In the genomic region with DNA sequence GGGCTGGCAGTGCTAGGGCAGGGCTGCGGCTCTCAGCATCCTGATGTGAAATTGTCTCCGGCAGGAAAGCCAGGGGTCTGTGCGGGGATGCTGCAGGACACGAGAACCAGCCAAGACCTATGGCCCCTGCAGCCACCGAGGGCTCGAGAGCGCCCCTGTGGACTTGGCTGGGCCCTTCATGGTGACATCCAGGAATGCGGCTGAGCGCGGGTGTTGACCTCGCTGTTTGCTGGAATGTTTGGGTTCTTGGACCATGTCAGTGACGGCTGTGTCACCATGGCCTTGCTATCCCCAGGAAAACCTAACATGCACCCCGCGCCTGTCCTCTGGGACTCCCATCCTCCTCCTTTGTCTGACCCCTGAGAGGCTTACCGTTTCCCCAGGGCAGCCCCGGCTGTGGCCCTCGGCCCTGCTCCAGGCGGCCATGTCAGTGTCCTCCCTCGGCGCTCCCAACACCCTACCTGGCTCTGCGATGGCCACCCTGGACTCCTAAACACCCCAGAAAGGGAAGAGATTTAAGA, we compare ENCODE assay signal across 15 cellular contexts. TPM values are rescaled to one million over a fixed set of nuclear protein-coding genes. Genes with fewer than 3 reads are reported as not detected.
DNase-seq lines count a peak whose midpoint lies in the region; ATAC-seq, FAIRE-seq and TF ChIP-seq lines count a peak whose summit lies in the region.
"Had no signal": no experiment of that assay in that cellular context is flagged by ENCODE, and none has a peak within 500 bp of the region (broad histone marks: within the 10 kb centered on the region; RNA-seq: fewer than 3 reads in every experiment).

No MANE protein-coding gene starts in this region.

- no peaks in the 10 kb centered on the region for H3K9me3 Mint-ChIP-seq in activated CD4-positive, alpha-beta memory T cell treated with anti-CD3 and anti-CD28 coated beads for 36 hours
- no peaks in the 10 kb centered on the region for H3K9me3 Mint-ChIP-seq in activated CD4-positive, alpha-beta memory T cell treated with anti-CD3 and anti-CD28 coated beads, Interleukin-2, amount 10 ng/mL, durations not matched to agents 7 days and 5 days
- H3K9me3 Mint-ChIP-seq: CD8-positive, alpha-beta memory T cell had no signal

- no peak overlapping the region for H3K27ac Mint-ChIP-seq in activated CD4-positive, alpha-beta memory T cell treated with anti-CD3 and anti-CD28 coated beads for 36 hours
- no peak overlapping the region for H3K27ac Mint-ChIP-seq in activated CD4-positive, alpha-beta memory T cell treated with anti-CD3 and anti-CD28 coated beads, Interleukin-2, amount 10 ng/mL, durations not matched to agents 7 days and 5 days
- H3K27ac Mint-ChIP-seq: CD8-positive, alpha-beta memory T cell had no signal

- no peaks in the 10 kb centered on the region; the same call in 1 of the 2 replicates for H3K27me3 ChIP-seq in H7 (ENCODE audit: control insufficient read depth, insufficient read depth, low read length)
- peaks cover 5 to 38% (median 14%) of the 10 kb centered on the region in 3 donors for H3K27me3 ChIP-seq in sigmoid colon
- H3K27me3 ChIP-seq: BLaER1 had no signal

- peaks cover 0 to 2% of the 10 kb centered on the region in 2 donors for H3K4me1 ChIP-seq in kidney (ENCODE audit: control insufficient read depth in 1 of 2, insufficient read depth in 1 of 2, low read depth in 1 of 2, low read length in 2 of 2)
- H3K4me1 ChIP-seq in sigmoid colon = peaks cover 0 to 9% (median 3%) of the 10 kb centered on the region in 4 donors
- H3K4me1 ChIP-seq: Caco-2 had no signal

- H3K4me3 ChIP-seq in H7 (ENCODE audit: insufficient read depth, low read depth, low read length) (no peak overlapping the region), kidney (ENCODE audit: low read length in 2 of 2) (no peak overlapping the region), sigmoid colon (no peak overlapping the region)
- H3K4me3 ChIP-seq: BLaER1 had no signal

- H3K27ac ChIP-seq in kidney (ENCODE audit: low read depth in 2 of 2, low read length in 2 of 2) (no peak overlapping the region), sigmoid colon (no peak overlapping the region)
- H3K27ac ChIP-seq: BLaER1 had no signal

- POLR2A ChIA-PET in activated CD4-positive, alpha-beta memory T cell treated with anti-CD3 and anti-CD28 coated beads for 36 hours (lab: Charles Lee) = no interaction called here
- POLR2A ChIA-PET in activated CD4-positive, alpha-beta memory T cell treated with anti-CD3 and anti-CD28 coated beads, Interleukin-2, amount 10 ng/mL, durations not matched to agents 7 days and 5 days (lab: Charles Lee) = no interaction called here

- no peak for ATAC-seq in sciatic nerve
- ATAC-seq in GM18909 (IDR thresholded peaks at IDR 0.05; ENCODE audit: poor library complexity, unreplicated experiment) = no peak

- H3K9ac ChIP-seq in kidney (ENCODE audit: low read length in 2 of 2) = no peak overlapping the region
- H3K9ac ChIP-seq: BLaER1 had no signal

- intact Hi-C loops in activated CD4-positive, alpha-beta memory T cell treated with anti-CD3 and anti-CD28 coated beads for 36 hours (cut with micrococcal nuclease) = no loop called here
- intact Hi-C loops in kidney (cut with DNase I) (no loop called here), sciatic nerve (cut with DNase I) (no loop called here), sigmoid colon (cut with DNase I) (loop anchor here (5.0 kb wide), 1 partner anchor 1833 kb away; no protein-coding TSS in a partner anchor)

- TF ChIP-seq EP300 in sigmoid colon (IDR thresholded peaks at IDR 0.05) = no peak

- DNase-seq in activated CD4-positive, alpha-beta memory T cell treated with anti-CD3 and anti-CD28 coated beads for 36 hours = peak; percentile 2
- no peak for DNase-seq in activated CD4-positive, alpha-beta memory T cell treated with anti-CD3 and anti-CD28 coated beads, Interleukin-2, amount 10 ng/mL, durations not matched to agents 7 days and 5 days
- peak; percentile 67 for DNase-seq in H7
- DNase-seq in kidney = peak; percentile 35
- peak; percentile 46 for DNase-seq in sciatic nerve (ENCODE audit: low spot score)
- DNase-seq in sigmoid colon = no peak
- DNase-seq: 8988T, AML-193, DND-41, GDM1, IMR-90 had no signal

- peaks cover 3% of the 10 kb centered on the region for H3K27me3 Mint-ChIP-seq in activated CD4-positive, alpha-beta memory T cell treated with anti-CD3 and anti-CD28 coated beads for 36 hours
- H3K27me3 Mint-ChIP-seq in activated CD4-positive, alpha-beta memory T cell treated with anti-CD3 and anti-CD28 coated beads, Interleukin-2, amount 10 ng/mL, durations not matched to agents 7 days and 5 days = no peaks in the 10 kb centered on the region

- no peaks in the 10 kb centered on the region for H3K9me3 ChIP-seq in kidney (ENCODE audit: control insufficient read depth in 1 of 2, low read length in 2 of 2)
- no peaks in the 10 kb centered on the region for H3K9me3 ChIP-seq in sigmoid colon
- H3K9me3 ChIP-seq: Caco-2 had no signal

- H3K36me3 ChIP-seq in H7 (replicated peaks; ENCODE audit: control insufficient read depth, insufficient read depth, low read length) = no peaks in the 10 kb centered on the region
- no peaks in the 10 kb centered on the region for H3K36me3 ChIP-seq in kidney (ENCODE audit: control insufficient read depth in 1 of 2, insufficient read depth in 2 of 2, low read length in 2 of 2)
- no peaks in the 10 kb centered on the region for H3K36me3 ChIP-seq in sigmoid colon
- H3K36me3 ChIP-seq: BLaER1 had no signal

- WGBS in sigmoid colon, 2 donors = 93 to 95% methylated on average over 21 of the region's 21 CpGs

- H3K4me1 Mint-ChIP-seq in activated CD4-positive, alpha-beta memory T cell treated with anti-CD3 and anti-CD28 coated beads for 36 hours (ENCODE audit: low read depth) = peaks cover 4% of the 10 kb centered on the region
- no peaks in the 10 kb centered on the region for H3K4me1 Mint-ChIP-seq in activated CD4-positive, alpha-beta memory T cell treated with anti-CD3 and anti-CD28 coated beads, Interleukin-2, amount 10 ng/mL, durations not matched to agents 7 days and 5 days

- no peaks in the 10 kb centered on the region for H3K36me3 Mint-ChIP-seq in activated CD4-positive, alpha-beta memory T cell treated with anti-CD3 and anti-CD28 coated beads for 36 hours
- H3K36me3 Mint-ChIP-seq in activated CD4-positive, alpha-beta memory T cell treated with anti-CD3 and anti-CD28 coated beads, Interleukin-2, amount 10 ng/mL, durations not matched to agents 7 days and 5 days (ENCODE audit: low read depth) = no peaks in the 10 kb centered on the region
- H3K36me3 Mint-ChIP-seq: CD8-positive, alpha-beta memory T cell had no signal

- no peak for TF ChIP-seq POLR2A in sigmoid colon (IDR thresholded peaks at IDR 0.05)

- CTCF ChIA-PET in activated CD4-positive, alpha-beta memory T cell treated with anti-CD3 and anti-CD28 coated beads for 36 hours (lab: Charles Lee) = no interaction called here
- CTCF ChIA-PET in activated CD4-positive, alpha-beta memory T cell treated with anti-CD3 and anti-CD28 coated beads, Interleukin-2, amount 10 ng/mL, durations not matched to agents 7 days and 5 days (lab: Charles Lee) = no interaction called here

- no peak for FAIRE-seq in kidney (lab: Jason Lieb, UNC)

- TF ChIP-seq CTCF in kidney (IDR thresholded peaks at IDR 0.05; ENCODE audit: borderline replicate concordance, extremely low read depth, insufficient read depth) = no peak
- no peak for TF ChIP-seq CTCF in sigmoid colon (IDR thresholded peaks at IDR 0.05)

- H3K4me3 Mint-ChIP-seq in activated CD4-positive, alpha-beta memory T cell treated with anti-CD3 and anti-CD28 coated beads for 36 hours = no peak overlapping the region
- H3K4me3 Mint-ChIP-seq in activated CD4-positive, alpha-beta memory T cell treated with anti-CD3 and anti-CD28 coated beads, Interleukin-2, amount 10 ng/mL, durations not matched to agents 7 days and 5 days = no peak overlapping the region
- H3K4me3 Mint-ChIP-seq: CD8-positive, alpha-beta memory T cell had no signal

RNA-seq across cellular contexts. Expression of a gene that starts 14.3 kb away (rescaled TPM):
- total RNA-seq in activated CD4-positive, alpha-beta memory T cell treated with anti-CD3 and anti-CD28 coated beads for 36 hours = 10 to 100 TPM; 32.8 to 33.5 TPM
- total RNA-seq in activated CD4-positive, alpha-beta memory T cell treated with anti-CD3 and anti-CD28 coated beads, Interleukin-2, amount 10 ng/mL, durations not matched to agents 7 days and 5 days = 10 to 100 TPM; 24.1 to 25.5 TPM
- 60.5 and 63.9 TPM in 2 replicates for total RNA-seq in H7 (2014; rRNA removed; shearing (Covaris generic))
- total RNA-seq in kidney (16.8 TPM), sciatic nerve (18.6 TPM), sigmoid colon (10 to 100 TPM; 23.4 to 33.0 (median 24.5) TPM)
- polyA plus RNA-seq in kidney (ENCODE audit: insufficient read depth, low read depth, low replicate concordance) (15.9 TPM), sigmoid colon (10 to 100 TPM; 10.8 to 21.2 (median 19.9) TPM)

RNA-seq across cellular contexts. Expression of a gene that starts 57.1 kb away (rescaled TPM):
- total RNA-seq in activated CD4-positive, alpha-beta memory T cell treated with anti-CD3 and anti-CD28 coated beads for 36 hours = 1 to 10 TPM; 7.5 to 8.3 TPM
- total RNA-seq in activated CD4-positive, alpha-beta memory T cell treated with anti-CD3 and anti-CD28 coated beads, Interleukin-2, amount 10 ng/mL, durations not matched to agents 7 days and 5 days = 1 to 10 TPM; 9.0 to 9.5 TPM
- 12.1 and 14.1 TPM in 2 replicates for total RNA-seq in H7 (2014; rRNA removed; shearing (Covaris generic))
- total RNA-seq in kidney (8.2 TPM), sciatic nerve (9.3 TPM), sigmoid colon (1 to 10 TPM; 2.9 to 7.4 (median 6.6) TPM)
- polyA plus RNA-seq in kidney (ENCODE audit: insufficient read depth, low read depth, low replicate concordance) (5.6 TPM), sigmoid colon (1 to 10 TPM; 1.8 to 9.0 (median 3.2) TPM)

RNA-seq across cellular contexts. Expression of a gene that starts 57.4 kb away (rescaled TPM):
- 10 to 100 TPM; 29.0 to 32.8 TPM for total RNA-seq in activated CD4-positive, alpha-beta memory T cell treated with anti-CD3 and anti-CD28 coated beads for 36 hours
- total RNA-seq in activated CD4-positive, alpha-beta memory T cell treated with anti-CD3 and anti-CD28 coated beads, Interleukin-2, amount 10 ng/mL, durations not matched to agents 7 days and 5 days = 10 to 100 TPM; 43.0 to 46.0 TPM
- total RNA-seq in H7 (2014; rRNA removed; shearing (Covaris generic)) = 22.8 and 35.8 TPM in 2 replicates
- total RNA-seq in kidney = 51.2 TPM
- polyA plus RNA-seq in kidney (ENCODE audit: insufficient read depth, low read depth, low replicate concordance) = 11.1 TPM
- 53.9 TPM for total RNA-seq in sciatic nerve
- total RNA-seq in sigmoid colon = 10 to 100 TPM; 21.6 to 32.5 (median 25.3) TPM
- polyA plus RNA-seq in sigmoid colon = 10 to 100 TPM; 12.0 to 16.0 (median 12.9) TPM

Comparison
In these comparisons a context has a peak if more than half of its experiments do, and no peak if none do; other contexts are left out.
1. DNase-seq: peak in activated CD4-positive, alpha-beta memory T cell treated with anti-CD3 and anti-CD28 coated beads for 36 hours (single experiment), H7 (single experiment), kidney (single experiment) and sciatic nerve (single experiment); none in activated CD4-positive, alpha-beta memory T cell treated with anti-CD3 and anti-CD28 coated beads, Interleukin-2, amount 10 ng/mL, durations not matched to agents 7 days and 5 days (single experiment) and sigmoid colon (single experiment).